In genomic region chr2:196278491-196278911, GRCh38 we compare ENCODE assay signal across 1 cellular context.
TF ChIP-seq lines count a peak whose summit lies in the region.

No MANE protein-coding gene starts in this region.

TF ChIP-seq in GM23338, 12 proteins besides CTCF, POLR2A, EP300 and RAD21 (continued from another document):
- TF ChIP-seq ETS1 (IDR thresholded peaks at IDR 0.05) (no peak), ZNF331 (CRISPR knock-in tag; IDR thresholded peaks at IDR 0.05; ENCODE audit: low read depth) (no peak), REST (IDR thresholded peaks at IDR 0.05; ENCODE audit: unreplicated experiment) (no peak)
